25 cellular contexts compared by ENCODE assay signal in genomic region chr10:28716748-28717147, GRCh38.
"Had no signal": no experiment of that assay in that cellular context is flagged by ENCODE, and none has a peak within 500 bp of the region (broad histone marks: within the 10 kb centered on the region; RNA-seq: fewer than 3 reads in every experiment).

No MANE protein-coding gene starts in this region.

- H3K27ac ChIP-seq: colonic mucosa, epithelial cell of prostate, esophagus squamous epithelium, gastrocnemius medialis, heart right ventricle, left lung, lower lobe of right lung had no signal

- H3K4me3 ChIP-seq: colonic mucosa, esophagus squamous epithelium, gastrocnemius medialis, heart right ventricle, left lung, lower lobe of right lung, mucosa of descending colon had no signal

- H3K36me3 ChIP-seq: colonic mucosa, esophagus squamous epithelium, gastrocnemius medialis, heart right ventricle, left lung, lower lobe of right lung had no signal

- ATAC-seq: effector memory CD8-positive, alpha-beta T cell; esophagus mucosa; gastrocnemius medialis; heart right ventricle; left cardiac atrium; left lung; left ventricle myocardium superior; lower lobe of right lung; mucosa of descending colon had no signal

- FAIRE-seq: endometrium, islet of Langerhans, keratinocyte had no signal

- H3K9me3 ChIP-seq: colonic mucosa, esophagus squamous epithelium, gastrocnemius medialis, left lung, lower lobe of right lung, mucosa of descending colon had no signal

- H3K27me3 ChIP-seq: gastrocnemius medialis had no signal

- H3K4me1 ChIP-seq: colonic mucosa, left lung had no signal

- DNase-seq: colonic mucosa; cortex of kidney; effector CD8-positive, alpha-beta T cell; effector memory CD8-positive, alpha-beta T cell; endodermal cell; erythroblast; esophagus squamous epithelium; foreskin fibroblast; foreskin melanocyte; gastrocnemius medialis; glutamatergic neuron; head of caudate nucleus; heart right ventricle; hippocampal formation; left cardiac atrium; left lung; left ventricle myocardium superior; lower lobe of right lung; mesenchymal stem cell; mucosa of descending colon had no signal
